17 cellular contexts compared by ENCODE assay signal in the genomic region with DNA sequence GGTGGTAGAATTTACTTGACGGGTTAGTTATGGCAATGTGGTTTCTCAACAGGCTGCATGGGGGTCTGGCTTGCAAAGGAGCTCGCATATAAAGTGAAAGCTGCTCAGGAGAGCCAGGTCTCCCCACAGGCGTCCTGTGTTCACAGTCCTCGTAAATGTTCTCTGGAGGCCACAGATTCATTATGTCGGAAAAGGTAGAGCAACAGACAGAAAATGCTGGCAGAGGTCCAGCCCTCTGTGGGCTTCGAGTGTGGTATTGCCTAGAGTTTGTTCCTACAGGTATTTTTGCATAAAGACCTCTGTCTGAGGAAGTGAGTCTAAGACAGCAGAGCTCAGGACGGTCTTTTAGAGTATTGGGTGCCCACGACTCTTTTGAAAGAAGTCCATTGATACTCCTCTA.
DNase-seq lines count a peak whose midpoint lies in the region; ATAC-seq, FAIRE-seq and TF ChIP-seq lines count a peak whose summit lies in the region.
"Had no signal": no experiment of that assay in that cellular context is flagged by ENCODE, and none has a peak within 500 bp of the region (broad histone marks: within the 10 kb centered on the region; RNA-seq: fewer than 3 reads in every experiment).

No MANE protein-coding gene starts in this region.

- intact Hi-C loops in ovary (cut with DNase I): no loop called here

- no peaks in the 10 kb centered on the region for H3K27me3 ChIP-seq in small intestine (ENCODE audit: control insufficient read depth in 2 of 2, insufficient read depth in 2 of 2, low read length in 2 of 2)
- no peaks in the 10 kb centered on the region for H3K27me3 ChIP-seq in ovary
- no peaks in the 10 kb centered on the region for H3K27me3 ChIP-seq in upper lobe of left lung

- CTCF ChIA-PET in activated CD4-positive, alpha-beta T cell treated with anti-CD3 and anti-CD28 coated beads, Interleukin-2, amount 10 ng/mL, durations not matched to agents 7 days and 5 days (lab: Charles Lee): no interaction called here

- WGBS in small intestine, 3 donors: 69 to 76% (median 69%) methylated on average over 8 of the region's 8 CpGs
- WGBS in ovary, 3 donors: 83 to 92% (median 85%) methylated on average over 8 of the region's 8 CpGs
- WGBS in upper lobe of left lung, 2 donors: 64 to 71% methylated on average over 8 of the region's 8 CpGs

- H3K4me1 ChIP-seq in small intestine (ENCODE audit: control insufficient read depth in 2 of 2, insufficient read depth in 1 of 2, low read depth in 1 of 2, low read length in 1 of 2): no peaks in the 10 kb centered on the region
- H3K4me1 ChIP-seq in ovary (ENCODE audit: insufficient read depth): no peaks in the 10 kb centered on the region
- peaks cover 0 to 6% (median 0%) of the 10 kb centered on the region in 4 donors for H3K4me1 ChIP-seq in upper lobe of left lung

- no peaks in the 10 kb centered on the region for H3K9me3 ChIP-seq in small intestine (ENCODE audit: control insufficient read depth, low read depth)
- H3K9me3 ChIP-seq in ovary: no peaks in the 10 kb centered on the region
- H3K9me3 ChIP-seq in upper lobe of left lung: no peaks in the 10 kb centered on the region
- H3K9me3 ChIP-seq: HAP-1 had no signal

- POLR2A ChIA-PET in activated CD4-positive, alpha-beta T cell treated with anti-CD3 and anti-CD28 coated beads, Interleukin-2, amount 10 ng/mL, durations not matched to agents 7 days and 5 days (lab: Charles Lee): no interaction called here

- ATAC-seq in HG02981 (IDR thresholded peaks at IDR 0.05; ENCODE audit: unreplicated experiment): peak; percentile 58
- ATAC-seq in upper lobe of left lung (ENCODE audit: low FRiP score in 2 of 2): no peak
- ATAC-seq: WTC11 had no signal

- H3K36me3 ChIP-seq in small intestine (ENCODE audit: control insufficient read depth in 2 of 2, insufficient read depth in 2 of 2, low read length in 2 of 2) (no peaks in the 10 kb centered on the region), ovary (no peaks in the 10 kb centered on the region), upper lobe of left lung (no peaks in the 10 kb centered on the region)
- H3K36me3 ChIP-seq: HAP-1 had no signal

- H3K36me3 Mint-ChIP-seq in activated CD4-positive, alpha-beta T cell treated with anti-CD3 and anti-CD28 coated beads, Interleukin-2, amount 10 ng/mL, durations not matched to agents 7 days and 5 days (ENCODE audit: low read depth): no peaks in the 10 kb centered on the region
- H3K36me3 Mint-ChIP-seq: WTC11 had no signal

- H3K9me3 Mint-ChIP-seq in activated CD4-positive, alpha-beta T cell treated with anti-CD3 and anti-CD28 coated beads, Interleukin-2, amount 10 ng/mL, durations not matched to agents 7 days and 5 days: no peaks in the 10 kb centered on the region
- H3K9me3 Mint-ChIP-seq: WTC11 had no signal

- TF ChIP-seq EP300 in ovary (IDR thresholded peaks at IDR 0.05) (no peak), upper lobe of left lung (IDR thresholded peaks at IDR 0.05) (no peak)

- no peak overlapping the region for H3K27ac Mint-ChIP-seq in activated CD4-positive, alpha-beta T cell treated with anti-CD3 and anti-CD28 coated beads, Interleukin-2, amount 10 ng/mL, durations not matched to agents 7 days and 5 days
- H3K27ac Mint-ChIP-seq: WTC11 had no signal

- TF ChIP-seq CTCF in ovary (IDR thresholded peaks at IDR 0.05) (no peak), upper lobe of left lung (IDR thresholded peaks at IDR 0.05) (no peak)

- peaks cover 19% of the 10 kb centered on the region for H3K27me3 Mint-ChIP-seq in activated CD4-positive, alpha-beta T cell treated with anti-CD3 and anti-CD28 coated beads, Interleukin-2, amount 10 ng/mL, durations not matched to agents 7 days and 5 days

- H3K4me3 Mint-ChIP-seq in activated CD4-positive, alpha-beta T cell treated with anti-CD3 and anti-CD28 coated beads, Interleukin-2, amount 10 ng/mL, durations not matched to agents 7 days and 5 days: peak overlapping the region; percentile 20
- H3K4me3 Mint-ChIP-seq: WTC11 had no signal

- DNase-seq in activated CD4-positive, alpha-beta T cell treated with anti-CD3 and anti-CD28 coated beads for 48 hours: peak; percentile 15
- no peak for DNase-seq in activated CD4-positive, alpha-beta T cell treated with anti-CD3 and anti-CD28 coated beads for 1 hour
- DNase-seq in activated CD4-positive, alpha-beta T cell treated with anti-CD3 and anti-CD28 coated beads, Interleukin-2, amount 10 ng/mL, durations not matched to agents 7 days and 5 days: peak; percentile 19
- DNase-seq in small intestine (peak; percentile 7), ovary (no peak), mucosa of gallbladder (ENCODE audit: low spot score) (no peak), upper lobe of left lung (no peak)
- DNase-seq: ACHN, amniotic stem cell, dermis blood vessel endothelial cell, IMR-90, mammary epithelial cell, NCI-H146, nucleus accumbens had no signal

- TF ChIP-seq POLR2A in ovary (IDR thresholded peaks at IDR 0.05) (no peak), upper lobe of left lung (IDR thresholded peaks at IDR 0.05) (no peak)

- FAIRE-seq in small intestine (lab: Jason Lieb, UNC): no peak

- H3K4me3 ChIP-seq in small intestine (ENCODE audit: low read depth in 1 of 2, low read length in 2 of 2) (no peak overlapping the region), ovary (no peak overlapping the region), upper lobe of left lung (no peak overlapping the region)
- H3K4me3 ChIP-seq: HAP-1 had no signal

- H3K27ac ChIP-seq in small intestine (ENCODE audit: low read depth in 1 of 2, low read length in 1 of 2): no peak overlapping the region
- H3K27ac ChIP-seq in ovary: no peak overlapping the region
- H3K27ac ChIP-seq in upper lobe of left lung: no peak overlapping the region

- peaks cover 16% of the 10 kb centered on the region for H3K4me1 Mint-ChIP-seq in activated CD4-positive, alpha-beta T cell treated with anti-CD3 and anti-CD28 coated beads, Interleukin-2, amount 10 ng/mL, durations not matched to agents 7 days and 5 days

Comparison
In these comparisons a context has a peak if more than half of its experiments do, and no peak if none do; other contexts are left out.
1. DNase-seq: peak in activated CD4-positive, alpha-beta T cell treated with anti-CD3 and anti-CD28 coated beads for 48 hours (single experiment), activated CD4-positive, alpha-beta T cell treated with anti-CD3 and anti-CD28 coated beads, Interleukin-2, amount 10 ng/mL, durations not matched to agents 7 days and 5 days (single experiment) and small intestine (single experiment); none in activated CD4-positive, alpha-beta T cell treated with anti-CD3 and anti-CD28 coated beads for 1 hour (single experiment), ovary (0 of 5), mucosa of gallbladder (single experiment) and upper lobe of left lung (0 of 2).